In the genomic region with DNA sequence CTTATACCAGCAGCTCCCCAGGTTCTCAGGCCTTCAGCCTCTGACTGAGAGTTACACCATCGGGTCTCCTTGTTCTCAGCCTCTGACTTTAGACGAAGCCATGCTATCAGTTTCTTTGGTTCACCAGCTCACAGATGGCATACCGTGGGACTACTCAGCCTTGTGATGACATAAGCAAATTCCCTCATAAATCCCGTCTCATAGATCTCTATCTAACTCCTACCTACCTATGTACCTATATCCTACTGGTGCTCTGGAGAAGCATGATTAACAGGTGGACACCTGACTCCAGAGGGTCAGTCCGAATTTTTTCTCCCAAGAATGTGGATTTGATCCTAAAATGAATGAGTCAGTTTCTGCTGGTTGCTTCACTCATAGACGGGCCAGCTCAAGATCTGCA, we compare ENCODE assay signal across 20 cellular contexts. TPM values are rescaled to one million over a fixed set of nuclear protein-coding genes. Genes with fewer than 3 reads are reported as not detected.
DNase-seq lines count a peak whose midpoint lies in the region; ATAC-seq, FAIRE-seq and TF ChIP-seq lines count a peak whose summit lies in the region.
"Had no signal": no experiment of that assay in that cellular context is flagged by ENCODE, and none has a peak within 500 bp of the region (broad histone marks: within the 10 kb centered on the region; RNA-seq: fewer than 3 reads in every experiment).

No MANE protein-coding gene starts in this region.

- TF ChIP-seq EP300 in HepG2 (IDR thresholded peaks at IDR 0.05; ENCODE audit: low read depth in 2 of 2, low read length in 2 of 2), result no peak
- TF ChIP-seq EP300 in HepG2 (CRISPR knock-in tag; IDR thresholded peaks at IDR 0.05; ENCODE audit: borderline replicate concordance), result no peak

- no TSS peak for BruUV-seq in HepG2 (replicated peaks; lab: Mats Ljungman, UMichigan)
- BruUV-seq in Panc1 (replicated peaks; lab: Mats Ljungman, UMichigan), result no TSS peak

- no peak overlapping the region for H3K27ac ChIP-seq in HepG2 (ENCODE audit: extremely low read length, insufficient read depth, low read length)
- H3K27ac ChIP-seq in right lobe of liver, result no peak overlapping the region
- peak overlapping the region; percentile 26; the same call in 1 of the 2 replicates for H3K27ac ChIP-seq in Panc1 (ENCODE audit: low read length)
- H3K27ac ChIP-seq: BLaER1 treated with 17β-estradiol and CSF1 and Interleukin-3, amounts not matched to agents 10 nM and 100 nM had no signal

- no peak overlapping the region for H3K9ac ChIP-seq in HepG2 (ENCODE audit: insufficient read depth, low read depth, low read length)
- H3K9ac ChIP-seq: BLaER1 treated with 17β-estradiol and CSF1 and Interleukin-3, amounts not matched to agents 10 nM and 100 nM had no signal

- H3K79me2 ChIP-seq in HepG2 (ENCODE audit: insufficient read depth, low read length), result no peaks in the 10 kb centered on the region

- DNase-seq in HepG2 (ENCODE audit: low spot score), result no peak
- no peak for DNase-seq in right lobe of liver
- no peak for DNase-seq in Panc1 (ENCODE audit: low read depth, low spot score)
- DNase-seq in kidney glomerular epithelial cell (lab: John Stamatoyannopoulos, UW), result peak; percentile 55
- peak; percentile 56 for DNase-seq in renal cortical epithelial cell (ENCODE audit: low read depth)
- no peak for DNase-seq in GDM1 (lab: John Stamatoyannopoulos, UW)
- DNase-seq: 8988T; CD8-positive, alpha-beta T cell; DMS 273 treated with DMSO at 0.1 percent for 48 hours; DMS53; DND-41; EL; GOT3; H7; HFFc6 had no signal

- POLR2A ChIA-PET in HepG2 (lab: Yijun Ruan, JAX) (no interaction called here), Panc1 (lab: Charles Lee) (no interaction called here)

- H3K36me3 ChIP-seq in HepG2 (replicated peaks in 1 of 2; ENCODE audit: control insufficient read depth in 1 of 2, insufficient read depth in 2 of 2, low read length in 2 of 2) (no peaks in the 10 kb centered on the region), right lobe of liver (no peaks in the 10 kb centered on the region), Panc1 (ENCODE audit: control insufficient read depth, insufficient read depth, low read length) (no peaks in the 10 kb centered on the region)
- H3K36me3 ChIP-seq: BLaER1 treated with 17β-estradiol and CSF1 and Interleukin-3, amounts not matched to agents 10 nM and 100 nM had no signal

- CTCF ChIA-PET in HepG2 (lab: Yijun Ruan, JAX; ENCODE audit: low intra/inter-chr PET ratio, low total read pairs), result no interaction called here
- CTCF ChIA-PET in Panc1 (lab: Charles Lee), result no interaction called here

- WGBS in HepG2 (ENCODE audit: low lambda C conversion rate), result 20% methylated on average over 5 of the region's 6 CpGs
- WGBS in right lobe of liver (ENCODE audit: insufficient coverage, low coverage, low lambda C conversion rate, missing lambda C conversion rate), result 94% methylated on average over 6 of the region's 6 CpGs

- H3K4me1 ChIP-seq in HepG2 (ENCODE audit: insufficient read depth, low read length), result no peaks in the 10 kb centered on the region
- H3K4me1 ChIP-seq in right lobe of liver, result peaks cover 0 to 7% (median 3%) of the 10 kb centered on the region in 4 donors
- no peaks in the 10 kb centered on the region for H3K4me1 ChIP-seq in Panc1 (ENCODE audit: control insufficient read depth, insufficient read depth, low read length)
- H3K4me1 ChIP-seq: BLaER1 treated with 17β-estradiol and CSF1 and Interleukin-3, amounts not matched to agents 10 nM and 100 nM had no signal

- in situ Hi-C loops in HepG2 (cut with HindIII; ENCODE audit: extremely low pct_ligation_motif_present, low pct_unique_long_range_greater_than_20kb), result no loop called here
- in situ Hi-C loops in Panc1 (cut with HindIII; ENCODE audit: low pct_unique_long_range_greater_than_20kb, low sequenced_read_pairs), result no loop called here

- no peak overlapping the region for H3K4me3 ChIP-seq in HepG2 (replicated peaks in 1 of 3; ENCODE audit: insufficient read depth in 1 of 3, low read depth in 2 of 3, low read length in 3 of 3)
- no peak overlapping the region for H3K4me3 ChIP-seq in right lobe of liver
- H3K4me3 ChIP-seq in Panc1 (ENCODE audit: low read depth in 2 of 2, low read length in 2 of 2), result no peak overlapping the region
- H3K4me3 ChIP-seq: BLaER1 treated with 17β-estradiol and CSF1 and Interleukin-3, amounts not matched to agents 10 nM and 100 nM had no signal

- H3K27me3 ChIP-seq in HepG2 (ENCODE audit: control insufficient read depth in 1 of 2, insufficient read depth in 2 of 2, low read length in 2 of 2) (no peaks in the 10 kb centered on the region; a peak in 1 of 5 replicates), right lobe of liver (no peaks in the 10 kb centered on the region), Panc1 (ENCODE audit: control insufficient read depth, insufficient read depth, low read length) (no peaks in the 10 kb centered on the region)
- H3K27me3 ChIP-seq: BLaER1 treated with 17β-estradiol and CSF1 and Interleukin-3, amounts not matched to agents 10 nM and 100 nM had no signal

- no peaks in the 10 kb centered on the region for H4K20me1 ChIP-seq in HepG2 (ENCODE audit: insufficient read depth, low read length)
- H4K20me1 ChIP-seq: BLaER1 treated with 17β-estradiol and CSF1 and Interleukin-3, amounts not matched to agents 10 nM and 100 nM had no signal

- FAIRE-seq in HepG2 (lab: Jason Lieb, UNC), result no peak
- FAIRE-seq: HTR-8/SVneo had no signal

- no peak overlapping the region for H3K4me2 ChIP-seq in HepG2 (ENCODE audit: low read depth, low read length)
- H3K4me2 ChIP-seq: BLaER1 treated with 17β-estradiol and CSF1 and Interleukin-3, amounts not matched to agents 10 nM and 100 nM had no signal

- ATAC-seq in HepG2 (no peak), right lobe of liver (no peak), Panc1 (no peak), GM18861 (IDR thresholded peaks at IDR 0.05; ENCODE audit: unreplicated experiment) (no peak), HG03108 (IDR thresholded peaks at IDR 0.05; ENCODE audit: unreplicated experiment) (no peak)
- ATAC-seq: CD8-positive, alpha-beta T cell; HCT116 had no signal

- intact Hi-C loops in HepG2 (cut with micrococcal nuclease; ENCODE audit: unreplicated experiment) (no loop called here), right lobe of liver (cut with DNase I) (no loop called here), Panc1 (cut with micrococcal nuclease; ENCODE audit: unreplicated experiment) (no loop called here)

- no peak overlapping the region for H2AFZ ChIP-seq in HepG2 (ENCODE audit: low read length)

- no peak for TF ChIP-seq CTCF in HepG2 (CRISPR knock-in tag; IDR thresholded peaks at IDR 0.05)
- TF ChIP-seq CTCF in right lobe of liver (IDR thresholded peaks at IDR 0.05), result no peak
- TF ChIP-seq CTCF in Panc1 (IDR thresholded peaks at IDR 0.05), result no peak

- TF ChIP-seq POLR2A in HepG2 (IDR thresholded peaks at IDR 0.05; ENCODE audit: insufficient read depth in 1 of 2, low read depth in 2 of 2, low read length in 2 of 2) (no peak), right lobe of liver (IDR thresholded peaks at IDR 0.05) (no peak)

- TF ChIP-seq RAD21 in HepG2 (CRISPR knock-in tag; IDR thresholded peaks at IDR 0.05), result no peak

- no peaks in the 10 kb centered on the region for H3K9me3 ChIP-seq in HepG2 (ENCODE audit: low read length)
- H3K9me3 ChIP-seq in right lobe of liver, result no peaks in the 10 kb centered on the region
- H3K9me3 ChIP-seq in Panc1 (ENCODE audit: control insufficient read depth, insufficient read depth, low read depth, low read length), result no peaks in the 10 kb centered on the region
- H3K9me3 ChIP-seq: BLaER1 treated with 17β-estradiol and CSF1 and Interleukin-3, amounts not matched to agents 10 nM and 100 nM had no signal

TF ChIP-seq in HepG2, 621 proteins besides CTCF, POLR2A, EP300 and RAD21:
- no peak for TF ChIP-seq KDM5A (IDR thresholded peaks at IDR 0.05; ENCODE audit: borderline replicate concordance, low read length)
- no peak for TF ChIP-seq ZNF510 (CRISPR knock-in tag; IDR thresholded peaks at IDR 0.05; ENCODE audit: low read depth)
- TF ChIP-seq ATM (IDR thresholded peaks at IDR 0.05; ENCODE audit: borderline replicate concordance), result no peak
- TF ChIP-seq MAFK (conservative IDR thresholded peaks at IDR 0.05 in 1 of 2, IDR thresholded peaks at IDR 0.05 in 1 of 2; ENCODE audit: low read length in 2 of 2), result peak; percentile 29 to 51; a peak in 2 of 4 replicates

RNA-seq across cellular contexts. Expression of a gene that starts 59.1 kb away (rescaled TPM):
- total RNA-seq in HepG2 (2016; rRNA removed; fragmentation: Illumina TruSeq; extraction: Trizol), result 145 and 190 TPM in 2 replicates
- 29.7 and 31.6 TPM in 2 replicates for total RNA-seq in HepG2 (2016; cell fraction: cytosol; rRNA removed; fragmentation: Illumina TruSeq; extraction: Trizol; ENCODE audit: low read depth)
- 140 and 167 TPM in 2 replicates for total RNA-seq in HepG2 (2016; cell fraction: insoluble cytoplasmic fraction; rRNA removed; fragmentation: Illumina TruSeq; extraction: Trizol)
- total RNA-seq in HepG2 (2016; cell fraction: membrane; rRNA removed; fragmentation: Illumina TruSeq; extraction: Trizol), result 96.9 and 108 TPM in 2 replicates
- total RNA-seq in HepG2 (2016; cell fraction: nucleus; rRNA removed; fragmentation: Illumina TruSeq; extraction: Trizol), result 70.3 and 72.0 TPM in 2 replicates
- polyA plus RNA-seq in HepG2 (2011; rRNA removed), result 44.9 and 46.6 TPM in 2 replicates
- 20.0 and 35.2 TPM in 2 replicates for polyA plus RNA-seq in HepG2 (2011; cell fraction: cytosol; rRNA removed)
- 11.8 and 17.9 TPM in 2 replicates for polyA plus RNA-seq in HepG2 (2011; cell fraction: nucleus; rRNA removed)
- polyA plus RNA-seq in HepG2 (2012), result 98.7 and 98.9 TPM in 2 replicates
- 29.7 and 32.6 TPM in 2 replicates for polyA plus RNA-seq in HepG2 (2016; cell fraction: cytosol; fragmentation: Illumina TruSeq; extraction: Trizol; ENCODE audit: low read depth)
- polyA plus RNA-seq in HepG2 (2016; cell fraction: insoluble cytoplasmic fraction; fragmentation: Illumina TruSeq; extraction: Trizol; ENCODE audit: low read depth), result 154 TPM in 2 replicates
- 62.3 and 67.4 TPM in 2 replicates for polyA plus RNA-seq in HepG2 (2016; cell fraction: membrane; fragmentation: Illumina TruSeq; extraction: Trizol; ENCODE audit: low read depth)
- 72.4 and 78.4 TPM in 2 replicates for polyA plus RNA-seq in HepG2 (2016; cell fraction: nucleus; fragmentation: Illumina TruSeq; extraction: Trizol; ENCODE audit: insufficient read depth, low read depth)
- polyA minus RNA-seq in HepG2 (2011; rRNA and poly(A)+ RNA removed; ENCODE audit: low replicate concordance), result 25.2 and 41.8 TPM in 2 replicates
- 46.6 and 59.2 TPM in 2 replicates for polyA minus RNA-seq in HepG2 (2011; cell fraction: cytosol; rRNA and poly(A)+ RNA removed)
- 35.8 and 50.4 TPM in 2 replicates for polyA minus RNA-seq in HepG2 (2011; cell fraction: nucleus; rRNA and poly(A)+ RNA removed)
- total RNA-seq in right lobe of liver, result 100 to 1,000 TPM in 1 of 6 experiments, 10 to 100 TPM in 5; 61.3 to 104 (median 81.3) TPM
- 506 TPM for total RNA-seq in Panc1 (2021; ENCODE audit: unreplicated experiment)
- 291 TPM for polyA plus RNA-seq in Panc1 (2012; ENCODE audit: insufficient read length)
- total RNA-seq in renal cortical epithelial cell, result 314 and 534 TPM in 2 replicates

Comparison
In these comparisons a context has a peak if more than half of its experiments do, and no peak if none do; other contexts are left out.
1. DNase-seq: peak in kidney glomerular epithelial cell (single experiment) and renal cortical epithelial cell (single experiment); none in HepG2 (single experiment), right lobe of liver (0 of 3), Panc1 (single experiment) and GDM1 (single experiment).